In the genomic region with DNA sequence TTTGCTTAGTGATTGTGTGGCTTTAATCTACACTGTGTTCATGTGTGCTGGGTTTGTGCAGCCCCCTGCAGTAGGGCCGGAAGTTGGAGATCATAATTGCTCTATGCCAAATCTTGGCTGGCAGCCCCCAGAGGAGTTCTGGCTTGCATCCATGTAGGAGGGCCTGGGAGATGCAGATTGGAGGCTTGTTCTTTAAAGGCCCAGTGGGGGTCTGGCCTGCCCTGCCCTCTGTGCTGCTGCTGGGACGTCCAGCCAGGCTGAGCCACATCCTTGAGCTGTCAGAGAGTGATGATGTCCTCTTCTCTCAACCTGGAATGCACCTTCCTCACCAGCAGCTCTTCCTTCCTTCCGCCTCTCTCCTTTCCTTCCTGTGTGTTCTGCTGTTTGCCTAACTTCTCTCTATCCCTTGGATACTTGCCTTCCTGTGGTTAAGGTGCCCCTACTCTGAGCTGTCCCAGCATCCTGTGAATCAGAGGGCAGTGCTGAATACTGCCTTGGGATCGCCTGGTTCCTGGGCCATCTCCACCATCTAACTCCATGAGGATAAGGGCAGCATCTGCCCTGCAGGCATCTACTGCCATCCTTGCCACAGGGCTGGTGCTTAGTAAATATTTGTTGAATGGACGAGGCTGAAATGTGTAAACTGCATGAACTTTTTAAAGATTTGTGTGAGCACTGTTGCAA, we compare ENCODE assay signal across 17 cellular contexts. TPM values are rescaled to one million over a fixed set of nuclear protein-coding genes. Genes with fewer than 3 reads are reported as not detected.
DNase-seq lines count a peak whose midpoint lies in the region; ATAC-seq and TF ChIP-seq lines count a peak whose summit lies in the region.
"Had no signal": no experiment of that assay in that cellular context is flagged by ENCODE, and none has a peak within 500 bp of the region (broad histone marks: within the 10 kb centered on the region; RNA-seq: fewer than 3 reads in every experiment).

No MANE protein-coding gene starts in this region.

- TF ChIP-seq POLR2A in IMR-90 (IDR thresholded peaks at IDR 0.05; ENCODE audit: low read depth, low read length): no peak

- CTCF ChIA-PET in AG04450 (lab: Charles Lee) (no interaction called here), IMR-90 (lab: Yijun Ruan, JAX) (no interaction called here)

- H3K9me3 ChIP-seq in AG04450 (ENCODE audit: control insufficient read depth, insufficient read depth, low read length) (no peaks in the 10 kb centered on the region; the same call in 1 of the 2 replicates), IMR-90 (ENCODE audit: control insufficient read depth, insufficient read depth, low read length) (no peaks in the 10 kb centered on the region)
- H3K9me3 ChIP-seq: esophagus squamous epithelium had no signal

- no peak for DNase-seq in AG04450 (ENCODE audit: low read depth, low spot score)
- peak; percentile 34 for DNase-seq in IMR-90
- no peak for DNase-seq in left lobe of liver (ENCODE audit: low spot score)
- no peak for DNase-seq in activated T-cell treated with anti-CD3 and anti-CD28 coated beads, Interleukin-2, amount 50 U/mL, for 24 hours
- DNase-seq in germinal center (ENCODE audit: low spot score): no peak
- DNase-seq: activated CD4-positive, alpha-beta memory T cell treated with anti-CD3 and anti-CD28 coated beads for 36 hours; activated effector memory CD4-positive, alpha-beta T cell treated with anti-CD3 and anti-CD28 coated beads, Interleukin-2, amount 50 U/mL, for 16 hours; central memory CD4-positive, alpha-beta T cell; esophagus squamous epithelium; midbrain; NCI-H1930; stimulated activated CD4-positive, alpha-beta T cell treated with anti-CD3 and anti-CD28 coated beads, Interleukin-4, amount 100 ng/mL, for 1 hour; stimulated activated naive B cell treated with anti-CD40 and anti-IgM and Interleukin-4, amounts not matched to agents 10 μg/mL and 1 μg/mL and 100 μg/mL, for 72 hours had no signal

- TF ChIP-seq CTCF in AG04450 (IDR thresholded peaks at IDR 0.05; ENCODE audit: low read depth, low read length) (no peak), IMR-90 (conservative IDR thresholded peaks at IDR 0.05; ENCODE audit: low read depth, low read length) (no peak), brain (conservative IDR thresholded peaks at IDR 0.05) (no peak)

- H3K36me3 Mint-ChIP-seq in brain: peaks cover 19% of the 10 kb centered on the region
- no peaks in the 10 kb centered on the region for H3K36me3 Mint-ChIP-seq in activated T-cell treated with anti-CD3 and anti-CD28 coated beads, Interleukin-2, amount 50 U/mL, for 24 hours (ENCODE audit: low read depth)
- H3K36me3 Mint-ChIP-seq: activated CD4-positive, alpha-beta memory T cell treated with anti-CD3 and anti-CD28 coated beads for 36 hours; stimulated activated naive B cell treated with anti-CD40 and anti-IgM and Interleukin-4, amounts not matched to agents 10 μg/mL and 1 μg/mL and 100 μg/mL, for 72 hours had no signal

- intact Hi-C loops in IMR-90 (cut with micrococcal nuclease): no loop called here

- peaks cover 13% of the 10 kb centered on the region for H3K9me1 ChIP-seq in IMR-90 (ENCODE audit: insufficient read depth, low read length)

- H3K79me1 ChIP-seq in IMR-90 (ENCODE audit: low read depth in 1 of 2, low read length in 2 of 2): peaks cover 33 to 72% of the 10 kb centered on the region in 2 experiments

- no peak overlapping the region for H3K4me3 Mint-ChIP-seq in brain
- no peak overlapping the region for H3K4me3 Mint-ChIP-seq in activated T-cell treated with anti-CD3 and anti-CD28 coated beads, Interleukin-2, amount 50 U/mL, for 24 hours
- H3K4me3 Mint-ChIP-seq: activated CD4-positive, alpha-beta memory T cell treated with anti-CD3 and anti-CD28 coated beads for 36 hours; stimulated activated naive B cell treated with anti-CD40 and anti-IgM and Interleukin-4, amounts not matched to agents 10 μg/mL and 1 μg/mL and 100 μg/mL, for 72 hours had no signal

- POLR2A ChIA-PET in AG04450 (lab: Yijun Ruan, JAX): no interaction called here
- POLR2A ChIA-PET in IMR-90 (lab: Charles Lee; ENCODE audit: unreplicated experiment): no interaction called here

- H3K56ac ChIP-seq in IMR-90 (ENCODE audit: extremely low read depth, insufficient read depth, low read length): no peak overlapping the region

- H4K20me1 ChIP-seq in IMR-90 (ENCODE audit: insufficient read depth, low read length): peaks cover 80% of the 10 kb centered on the region

- H3K4me1 Mint-ChIP-seq in brain: peaks cover 35% of the 10 kb centered on the region
- H3K4me1 Mint-ChIP-seq in activated T-cell treated with anti-CD3 and anti-CD28 coated beads, Interleukin-2, amount 50 U/mL, for 24 hours (ENCODE audit: low read depth): no peaks in the 10 kb centered on the region
- H3K4me1 Mint-ChIP-seq: stimulated activated naive B cell treated with anti-CD40 and anti-IgM and Interleukin-4, amounts not matched to agents 10 μg/mL and 1 μg/mL and 100 μg/mL, for 72 hours had no signal

- no peaks in the 10 kb centered on the region; the same call in 1 of the 2 replicates for H3K36me3 ChIP-seq in IMR-90 (ENCODE audit: control insufficient read depth, insufficient read depth, low read length)
- H3K36me3 ChIP-seq: esophagus squamous epithelium had no signal

- no peak overlapping the region for H4K5ac ChIP-seq in IMR-90 (ENCODE audit: low read depth, low read length)

- WGBS in IMR-90 (ENCODE audit: extremely low coverage in 2 of 2, insufficient read length in 1 of 2), 2 experiments: 100% methylated on average over 1 of the region's 5 CpGs; no CpG with 5 or more reads in 1 of the 2 experiments

- H2BK5ac ChIP-seq in IMR-90 (ENCODE audit: low read depth, low read length, poor library complexity, severe bottlenecking): no peak overlapping the region

- no peak overlapping the region for H4K8ac ChIP-seq in IMR-90 (ENCODE audit: low read depth in 2 of 2, low read length in 2 of 2)

- peak; percentile 53 for ATAC-seq in IMR-90 (ENCODE audit: low read depth)
- peak; percentile 73 for ATAC-seq in left lobe of liver
- no peak for ATAC-seq in HG02763 (IDR thresholded peaks at IDR 0.05; ENCODE audit: unreplicated experiment)
- no peak for ATAC-seq in GM18870 (IDR thresholded peaks at IDR 0.05; ENCODE audit: unreplicated experiment)
- ATAC-seq: K562; stimulated activated naive B cell treated with anti-CD40 and anti-IgM and Interleukin-4, amounts not matched to agents 10 μg/mL and 1 μg/mL and 100 μg/mL, for 72 hours had no signal

- no TSS peak for BruUV-seq in IMR-90 (replicated peaks; lab: Mats Ljungman, UMichigan)

- no peak overlapping the region for H3K14ac ChIP-seq in IMR-90 (replicated peaks; ENCODE audit: low read depth, low read length)

- H2AFZ ChIP-seq in IMR-90 (replicated peaks; ENCODE audit: low read length, poor library complexity): no peak overlapping the region

- no peak overlapping the region for H4K91ac ChIP-seq in IMR-90 (ENCODE audit: insufficient read depth, low read depth, low read length)

- dilution Hi-C loops in IMR-90 (cut with HindIII; ENCODE audit: low sequenced_read_pairs, unreplicated experiment): no loop called here

- peak overlapping the region; percentile 47 for H3K27ac ChIP-seq in AG04450 (ENCODE audit: low read depth, low read length)
- H3K27ac ChIP-seq in IMR-90 (ENCODE audit: insufficient read depth, low read length): no peak overlapping the region
- H3K27ac ChIP-seq: esophagus squamous epithelium had no signal

- H3K27me3 Mint-ChIP-seq in brain: no peaks in the 10 kb centered on the region
- H3K27me3 Mint-ChIP-seq in activated T-cell treated with anti-CD3 and anti-CD28 coated beads, Interleukin-2, amount 50 U/mL, for 24 hours: no peaks in the 10 kb centered on the region
- H3K27me3 Mint-ChIP-seq: activated CD4-positive, alpha-beta memory T cell treated with anti-CD3 and anti-CD28 coated beads for 36 hours; stimulated activated naive B cell treated with anti-CD40 and anti-IgM and Interleukin-4, amounts not matched to agents 10 μg/mL and 1 μg/mL and 100 μg/mL, for 72 hours had no signal

- no peak overlapping the region for H2BK20ac ChIP-seq in IMR-90 (ENCODE audit: low read depth, low read length)

- no peak for TF ChIP-seq RAD21 in IMR-90 (IDR thresholded peaks at IDR 0.05; ENCODE audit: low read length)

- no peaks in the 10 kb centered on the region for H3K27me3 ChIP-seq in AG04450 (ENCODE audit: control insufficient read depth, insufficient read depth, low read length)
- no peaks in the 10 kb centered on the region for H3K27me3 ChIP-seq in IMR-90 (ENCODE audit: control insufficient read depth, insufficient read depth, low read length)
- H3K27me3 ChIP-seq: esophagus squamous epithelium had no signal

- peak overlapping the region; percentile 45; the same call in 1 of the 2 replicates for H3K23ac ChIP-seq in IMR-90 (ENCODE audit: low read depth, low read length)

- H2AK5ac ChIP-seq in IMR-90 (ENCODE audit: low read depth, low read length): no peak overlapping the region; the same call in 1 of the 2 replicates

- peak overlapping the region; percentile 19 for H2AK9ac ChIP-seq in IMR-90 (replicated peaks; ENCODE audit: low read depth, low read length, poor library complexity)

- no peak overlapping the region for H2BK120ac ChIP-seq in IMR-90 (ENCODE audit: low read depth, low read length)

- H3K4me3 ChIP-seq in AG04450 (ENCODE audit: low read depth, low read length) (no peak overlapping the region), IMR-90 (ENCODE audit: insufficient read depth, low read depth, low read length) (no peak overlapping the region)
- H3K4me3 ChIP-seq: esophagus squamous epithelium, K562 had no signal

- H3K27ac Mint-ChIP-seq in brain: peak overlapping the region in 4 of 5 experiments; percentile 10 to 17 (median 12)
- no peak overlapping the region for H3K27ac Mint-ChIP-seq in activated T-cell treated with anti-CD3 and anti-CD28 coated beads, Interleukin-2, amount 50 U/mL, for 24 hours
- H3K27ac Mint-ChIP-seq: activated CD4-positive, alpha-beta memory T cell treated with anti-CD3 and anti-CD28 coated beads for 36 hours; stimulated activated naive B cell treated with anti-CD40 and anti-IgM and Interleukin-4, amounts not matched to agents 10 μg/mL and 1 μg/mL and 100 μg/mL, for 72 hours had no signal

- no peak overlapping the region for H2BK15ac ChIP-seq in IMR-90 (ENCODE audit: low read depth, low read length)

- H3K9ac ChIP-seq in IMR-90 (ENCODE audit: low read depth, low read length): no peak overlapping the region

- peak overlapping the region; percentile 5; the same call in 1 of the 2 replicates for H3K4ac ChIP-seq in IMR-90 (ENCODE audit: low read depth, low read length)

- H3K4me1 ChIP-seq in IMR-90 (ENCODE audit: control insufficient read depth, insufficient read depth, low read length): peaks cover 19% of the 10 kb centered on the region

- H3K9me3 Mint-ChIP-seq in brain: peaks cover 11 to 22% (median 14%) of the 10 kb centered on the region in 5 experiments
- peaks cover 4% of the 10 kb centered on the region for H3K9me3 Mint-ChIP-seq in activated T-cell treated with anti-CD3 and anti-CD28 coated beads, Interleukin-2, amount 50 U/mL, for 24 hours
- H3K9me3 Mint-ChIP-seq: stimulated activated naive B cell treated with anti-CD40 and anti-IgM and Interleukin-4, amounts not matched to agents 10 μg/mL and 1 μg/mL and 100 μg/mL, for 72 hours had no signal

- in situ Hi-C loops in IMR-90 (cut with MboI; ENCODE audit: low sequenced_read_pairs): no loop called here

- no peak overlapping the region; the same call in 1 of the 2 replicates for H3K4me2 ChIP-seq in IMR-90 (ENCODE audit: low read depth, low read length)

- no peak overlapping the region for H3K18ac ChIP-seq in IMR-90 (ENCODE audit: low read depth, low read length)

RNA-seq across cellular contexts. Expression of gene DOCK1, which starts 30.2 kb away (rescaled TPM):
- 37.9 and 47.2 TPM in 2 replicates for polyA plus RNA-seq in AG04450 (2011; rRNA removed)
- polyA minus RNA-seq in AG04450 (2011; rRNA and poly(A)+ RNA removed): 81.4 and 82.8 TPM in 2 replicates
- 71.0 and 79.2 TPM in 2 replicates for total RNA-seq in IMR-90 (2012; rRNA removed)
- polyA plus RNA-seq in IMR-90 (2012; rRNA removed): 22.2 and 28.2 TPM in 2 replicates
- 13.5 and 13.6 TPM in 2 replicates for polyA plus RNA-seq in IMR-90 (2012; cell fraction: cytosol; rRNA removed)
- polyA plus RNA-seq in IMR-90 (2012; cell fraction: nucleus; rRNA removed; ENCODE audit: low replicate concordance): 13.5 and 24.1 TPM in 2 replicates
- 10.6 TPM for polyA plus RNA-seq in brain (ENCODE audit: insufficient read depth, low read depth, low replicate concordance)
- 14.7 TPM for total RNA-seq in left lobe of liver
- polyA plus RNA-seq: K562 had no signal

Comparison
In these comparisons a context has a peak if more than half of its experiments do, and no peak if none do; other contexts are left out.
1. ATAC-seq: peak in IMR-90 (single experiment) and left lobe of liver (single experiment); none in HG02763 (single experiment) and GM18870 (single experiment).